In the genomic region with DNA sequence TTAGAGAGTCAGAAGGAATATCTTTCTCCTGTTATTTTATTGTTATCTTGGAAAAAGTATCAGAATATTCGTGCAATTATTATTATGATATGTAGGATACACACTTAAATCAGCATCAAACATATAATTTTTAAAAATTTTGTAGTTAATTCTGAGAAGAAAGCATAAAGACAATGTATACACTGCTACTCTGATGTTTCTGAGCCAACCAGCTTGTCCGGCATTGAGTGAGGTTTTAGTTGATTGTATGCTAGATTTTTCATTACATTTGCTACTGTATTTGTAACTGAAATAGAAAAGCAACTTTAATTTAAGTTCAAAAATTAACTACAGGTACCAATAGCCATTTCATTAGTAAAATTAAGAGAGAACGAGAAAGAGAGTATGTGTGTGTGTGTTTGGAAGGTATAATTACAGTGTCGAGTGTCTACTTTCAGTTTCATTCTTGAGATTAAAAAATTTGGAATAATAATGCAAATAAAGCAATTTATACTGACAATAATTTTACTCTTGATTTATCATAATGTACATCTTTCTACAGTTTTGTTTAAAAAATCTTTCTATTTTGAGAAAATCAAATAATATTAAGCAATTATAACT, we compare ENCODE assay signal across 8 cellular contexts.
DNase-seq lines count a peak whose midpoint lies in the region; ATAC-seq and TF ChIP-seq lines count a peak whose summit lies in the region.

No MANE protein-coding gene starts in this region.

- H3K36me3 Mint-ChIP-seq in central memory CD8-positive, alpha-beta T cell (ENCODE audit: insufficient read depth): no peaks in the 10 kb centered on the region

- H3K27me3 Mint-ChIP-seq in central memory CD8-positive, alpha-beta T cell: no peaks in the 10 kb centered on the region

- DNase-seq in NCI-H2171 treated with DMSO at 0.1 percent for 48 hours (lab: John Stamatoyannopoulos, UW): peak; percentile 28
- DNase-seq in NCI-H2171 (lab: John Stamatoyannopoulos, UW): no peak
- DNase-seq in NCI-H69 (lab: John Stamatoyannopoulos, UW): peak; percentile 68
- no peak for DNase-seq in central memory CD8-positive, alpha-beta T cell (ENCODE audit: low spot score in 2 of 2)
- DNase-seq in sigmoid colon: no peak
- no peak for DNase-seq in NCI-H187 (lab: John Stamatoyannopoulos, UW)
- DNase-seq in NCI-H1436 (lab: John Stamatoyannopoulos, UW): no peak

- intact Hi-C loops in sigmoid colon (cut with DNase I): no loop called here

- no peaks in the 10 kb centered on the region for H3K36me3 ChIP-seq in sigmoid colon

- peaks cover 3% of the 10 kb centered on the region for H3K9me3 Mint-ChIP-seq in central memory CD8-positive, alpha-beta T cell

- H3K4me3 ChIP-seq in sigmoid colon: peak overlapping the region in 3 of 4 donors; percentile 4 to 22 (median 9)

- H3K4me3 Mint-ChIP-seq in central memory CD8-positive, alpha-beta T cell: peak overlapping the region; percentile 70

- H3K27ac ChIP-seq in sigmoid colon: no peak overlapping the region

- no peak for TF ChIP-seq POLR2A in sigmoid colon (IDR thresholded peaks at IDR 0.05)

- ATAC-seq in central memory CD8-positive, alpha-beta T cell (replicated peaks; ENCODE audit: extremely low read depth, poor library complexity, severe bottlenecking): no peak
- ATAC-seq in HG03432 (IDR thresholded peaks at IDR 0.05; ENCODE audit: unreplicated experiment): no peak

- TF ChIP-seq EP300 in sigmoid colon (IDR thresholded peaks at IDR 0.05): no peak

- no peaks in the 10 kb centered on the region for H3K27me3 ChIP-seq in sigmoid colon

- 17 to 44% methylated on average over 4 of the region's 4 CpGs for WGBS in sigmoid colon, 2 donors

- no peaks in the 10 kb centered on the region for H3K4me1 ChIP-seq in sigmoid colon

- no peak for TF ChIP-seq CTCF in sigmoid colon (IDR thresholded peaks at IDR 0.05)

- H3K27ac Mint-ChIP-seq in central memory CD8-positive, alpha-beta T cell (ENCODE audit: low read depth): peak overlapping the region; percentile 39

- peaks cover 5% of the 10 kb centered on the region for H3K4me1 Mint-ChIP-seq in central memory CD8-positive, alpha-beta T cell

- no peaks in the 10 kb centered on the region for H3K9me3 ChIP-seq in sigmoid colon

Comparison
In these comparisons a context has a peak if more than half of its experiments do, and no peak if none do; other contexts are left out.
1. DNase-seq: peak in NCI-H2171 treated with DMSO at 0.1 percent for 48 hours (single experiment) and NCI-H69 (single experiment); none in NCI-H2171 (single experiment), central memory CD8-positive, alpha-beta T cell (0 of 2), sigmoid colon (single experiment), NCI-H187 (0 of 2) and NCI-H1436 (single experiment).